30 cellular contexts compared by ENCODE assay signal in the genomic region with DNA sequence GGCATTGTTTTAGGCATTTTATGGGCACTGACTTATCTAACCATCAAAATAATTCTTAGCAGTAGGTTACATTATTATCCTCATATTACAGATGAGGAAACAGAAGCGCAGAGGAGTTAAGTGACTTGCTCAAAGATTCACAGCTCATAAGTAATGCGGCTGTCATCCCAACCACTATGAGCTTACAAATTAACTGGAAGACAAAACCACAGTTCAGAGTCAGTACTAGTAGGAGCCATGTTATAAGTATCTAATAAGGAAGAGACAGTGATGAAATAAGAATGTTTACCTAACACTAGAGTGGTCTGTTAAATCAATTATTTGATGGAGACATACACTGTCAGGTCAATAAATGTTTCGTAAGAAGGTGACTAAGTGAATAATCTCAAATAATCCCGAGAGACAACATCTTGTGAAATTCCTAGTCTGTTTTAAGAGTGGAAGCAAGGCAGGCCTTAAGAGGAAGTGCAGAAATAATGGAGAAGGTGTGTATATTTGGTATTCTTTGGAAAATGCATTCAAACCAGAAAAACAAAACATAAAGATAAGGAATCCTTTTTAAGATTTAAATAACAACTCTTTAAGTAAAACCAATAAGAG. TPM values are rescaled to one million over a fixed set of nuclear protein-coding genes. Genes with fewer than 3 reads are reported as not detected.
DNase-seq lines count a peak whose midpoint lies in the region; ATAC-seq and TF ChIP-seq lines count a peak whose summit lies in the region.
"Had no signal": no experiment of that assay in that cellular context is flagged by ENCODE, and none has a peak within 500 bp of the region (broad histone marks: within the 10 kb centered on the region; RNA-seq: fewer than 3 reads in every experiment).

No MANE protein-coding gene starts in this region.

- H3K27me3 Mint-ChIP-seq in Caco-2 (ENCODE audit: insufficient read depth, unreplicated experiment) (no peaks in the 10 kb centered on the region), progenitor cell of endocrine pancreas (no peaks in the 10 kb centered on the region)
- H3K27me3 Mint-ChIP-seq: activated CD4-positive, alpha-beta memory T cell treated with anti-CD3 and anti-CD28 coated beads, Interleukin-2, amount 10 ng/mL, durations not matched to agents 7 days and 5 days had no signal

- in situ Hi-C loops in transverse colon (cut with MboI; ENCODE audit: low pct_ligation_motif_present in 1 of 4, low pct_unique_long_range_greater_than_20kb in 1 of 4, low sequenced_read_pairs in 3 of 4) = no loop called here

- no peak for ATAC-seq in stimulated activated effector memory CD8-positive, alpha-beta T cell treated with anti-CD3 and anti-CD28 coated beads, Interleukin-12 subunit alpha, Interleukin-12 subunit beta, amount 100 ng/mL, for 72 hours
- no peak for ATAC-seq in GM21360 (IDR thresholded peaks at IDR 0.05; ENCODE audit: unreplicated experiment)
- ATAC-seq: left cardiac atrium, natural killer cell had no signal

- peaks cover 31% of the 10 kb centered on the region for H3K4me1 Mint-ChIP-seq in Caco-2 (ENCODE audit: low read depth, unreplicated experiment)
- no peaks in the 10 kb centered on the region for H3K4me1 Mint-ChIP-seq in stimulated activated effector memory CD8-positive, alpha-beta T cell treated with anti-CD3 and anti-CD28 coated beads, Interleukin-12 subunit alpha, Interleukin-12 subunit beta, amount 100 ng/mL, for 72 hours
- no peaks in the 10 kb centered on the region for H3K4me1 Mint-ChIP-seq in progenitor cell of endocrine pancreas (ENCODE audit: low read depth)
- H3K4me1 Mint-ChIP-seq: activated B cell treated with CpG ODN at 0.5 μM for 24 hours; activated CD4-positive, alpha-beta memory T cell treated with anti-CD3 and anti-CD28 coated beads, Interleukin-2, amount 10 ng/mL, durations not matched to agents 7 days and 5 days; H9; natural killer cell had no signal

- H3K4me3 Mint-ChIP-seq in Caco-2 (ENCODE audit: unreplicated experiment) (no peak overlapping the region), progenitor cell of endocrine pancreas (ENCODE audit: low read depth) (no peak overlapping the region)
- H3K4me3 Mint-ChIP-seq in stimulated activated effector memory CD8-positive, alpha-beta T cell treated with anti-CD3 and anti-CD28 coated beads, Interleukin-12 subunit alpha, Interleukin-12 subunit beta, amount 100 ng/mL, for 72 hours = no peak overlapping the region
- H3K4me3 Mint-ChIP-seq: activated B cell treated with CpG ODN at 0.5 μM for 24 hours; activated CD4-positive, alpha-beta memory T cell treated with anti-CD3 and anti-CD28 coated beads, Interleukin-2, amount 10 ng/mL, durations not matched to agents 7 days and 5 days; H9; mesothelial cell of epicardium; natural killer cell; T-helper 2 cell treated with Interferon-gamma antibody and Interleukin-4, amounts not matched to agents 5 μg/mL and 100 μg/mL, for 36 hours had no signal

- POLR2A ChIA-PET in Caco-2 (lab: Charles Lee) = no interaction called here

- H3K9me3 ChIP-seq in Caco-2 (no peaks in the 10 kb centered on the region), transverse colon (no peaks in the 10 kb centered on the region)
- H3K9me3 ChIP-seq: gastrocnemius medialis had no signal

- H3K4me3 ChIP-seq in Caco-2 (ENCODE audit: low read depth, low read length) (no peak overlapping the region), transverse colon (no peak overlapping the region)
- H3K4me3 ChIP-seq: dorsolateral prefrontal cortex had no signal

- no TSS peak for BruUV-seq in Caco-2 (replicated peaks; lab: Mats Ljungman, UMichigan)

- TF ChIP-seq POLR2A in transverse colon (IDR thresholded peaks at IDR 0.05) = no peak

- H3K4me1 ChIP-seq in Caco-2 (peaks cover 44% of the 10 kb centered on the region), transverse colon (peaks cover 0 to 4% (median 0%) of the 10 kb centered on the region in 4 donors)
- H3K4me1 ChIP-seq: parathyroid adenoma had no signal

- no peak for DNase-seq in Caco-2
- DNase-seq in HCEC 1CT = peak; percentile 3
- DNase-seq in glomerular visceral epithelial cell (ENCODE audit: extremely low spot score) = peak; percentile 61
- no peak for DNase-seq in stimulated activated effector memory CD8-positive, alpha-beta T cell treated with anti-CD3 and anti-CD28 coated beads, Interleukin-12 subunit alpha, Interleukin-12 subunit beta, amount 100 ng/mL, for 72 hours (ENCODE audit: low spot score in 2 of 2)
- no peak for DNase-seq in transverse colon
- no peak for DNase-seq in progenitor cell of endocrine pancreas (ENCODE audit: low spot score, unreplicated experiment)
- DNase-seq: activated B cell treated with CpG ODN at 0.5 μM for 24 hours; activated CD4-positive, alpha-beta memory T cell treated with anti-CD3 and anti-CD28 coated beads, Interleukin-2, amount 10 ng/mL, durations not matched to agents 7 days and 5 days; activated T-cell treated with anti-CD3 and anti-CD28 coated beads for 4 hours; amniotic stem cell; DMS153; dorsolateral prefrontal cortex; gastrocnemius medialis; GDM1; H9; left cardiac atrium; natural killer cell; NCI-H1417 treated with DMSO at 0.1 percent for 48 hours; NCI-H2107; NCI-H524 treated with DMSO at 0.1 percent for 48 hours; stimulated activated CD4-positive, alpha-beta T cell treated with anti-CD3 and anti-CD28 coated beads, Interleukin-1b, Interleukin-23, amount 100 ng/mL, for 48 hours; stimulated activated naive CD4-positive, alpha-beta T cell had no signal

- CTCF ChIA-PET in Caco-2 (lab: Charles Lee) = no interaction called here

- no peaks in the 10 kb centered on the region for H3K36me3 ChIP-seq in Caco-2 (ENCODE audit: control insufficient read depth, insufficient read depth, low read length)
- no peaks in the 10 kb centered on the region for H3K36me3 ChIP-seq in transverse colon
- H3K36me3 ChIP-seq: gastrocnemius medialis had no signal

- peak overlapping the region; percentile 80 for H3K27ac ChIP-seq in VCaP
- H3K27ac ChIP-seq in transverse colon = no peak overlapping the region
- H3K27ac ChIP-seq: dorsolateral prefrontal cortex, epithelial cell of prostate, parathyroid adenoma had no signal

- H3K36me3 Mint-ChIP-seq in Caco-2 (ENCODE audit: insufficient read depth, unreplicated experiment) (peaks cover 11% of the 10 kb centered on the region), progenitor cell of endocrine pancreas (ENCODE audit: insufficient read depth) (no peaks in the 10 kb centered on the region)
- H3K36me3 Mint-ChIP-seq in stimulated activated effector memory CD8-positive, alpha-beta T cell treated with anti-CD3 and anti-CD28 coated beads, Interleukin-12 subunit alpha, Interleukin-12 subunit beta, amount 100 ng/mL, for 72 hours = no peaks in the 10 kb centered on the region
- H3K36me3 Mint-ChIP-seq: mesothelial cell of epicardium, natural killer cell had no signal

- intact Hi-C loops in Caco-2 (cut with micrococcal nuclease; ENCODE audit: unreplicated experiment) = loop anchor here (10.0 kb wide), 1 partner anchor 107 kb away; no protein-coding TSS in a partner anchor
- intact Hi-C loops in transverse colon (cut with DNase I; ENCODE audit: low total_unique reads) = no loop called here

- TF ChIP-seq CTCF in Caco-2 (IDR thresholded peaks at IDR 0.05; ENCODE audit: insufficient read depth in 1 of 2, low read depth in 1 of 2, low read length in 1 of 2, severe bottlenecking in 1 of 2, unreplicated experiment in 1 of 2) (no peak), VCaP (conservative IDR thresholded peaks at IDR 0.05) (no peak), transverse colon (IDR thresholded peaks at IDR 0.05) (no peak), progenitor cell of endocrine pancreas (IDR thresholded peaks at IDR 0.05; ENCODE audit: unreplicated experiment) (no peak)

- TF ChIP-seq EP300 in transverse colon (IDR thresholded peaks at IDR 0.05; ENCODE audit: low read depth) = no peak

- H3K27me3 ChIP-seq in Caco-2 (replicated peaks; ENCODE audit: control insufficient read depth, insufficient read depth, low read length) = no peaks in the 10 kb centered on the region
- no peaks in the 10 kb centered on the region for H3K27me3 ChIP-seq in transverse colon
- H3K27me3 ChIP-seq: gastrocnemius medialis had no signal

- peak overlapping the region; percentile 76 for H3K27ac Mint-ChIP-seq in Caco-2 (ENCODE audit: unreplicated experiment)
- no peak overlapping the region for H3K27ac Mint-ChIP-seq in stimulated activated effector memory CD8-positive, alpha-beta T cell treated with anti-CD3 and anti-CD28 coated beads, Interleukin-12 subunit alpha, Interleukin-12 subunit beta, amount 100 ng/mL, for 72 hours
- H3K27ac Mint-ChIP-seq in progenitor cell of endocrine pancreas = no peak overlapping the region
- H3K27ac Mint-ChIP-seq: activated B cell treated with CpG ODN at 0.5 μM for 24 hours; activated CD4-positive, alpha-beta memory T cell treated with anti-CD3 and anti-CD28 coated beads, Interleukin-2, amount 10 ng/mL, durations not matched to agents 7 days and 5 days; H9; mesothelial cell of epicardium; natural killer cell; T-helper 2 cell treated with Interferon-gamma antibody and Interleukin-4, amounts not matched to agents 5 μg/mL and 100 μg/mL, for 36 hours had no signal

- WGBS in transverse colon (ENCODE audit: low coverage in 1 of 2), 2 donors = 63 to 77% methylated on average over 3 to 4 of the region's 4 CpGs

- H3K9me3 Mint-ChIP-seq in Caco-2 (ENCODE audit: unreplicated experiment) (no peaks in the 10 kb centered on the region), progenitor cell of endocrine pancreas (ENCODE audit: low read depth) (peaks cover 17% of the 10 kb centered on the region)
- no peaks in the 10 kb centered on the region for H3K9me3 Mint-ChIP-seq in stimulated activated effector memory CD8-positive, alpha-beta T cell treated with anti-CD3 and anti-CD28 coated beads, Interleukin-12 subunit alpha, Interleukin-12 subunit beta, amount 100 ng/mL, for 72 hours
- H3K9me3 Mint-ChIP-seq: activated B cell treated with CpG ODN at 0.5 μM for 24 hours; activated CD4-positive, alpha-beta memory T cell treated with anti-CD3 and anti-CD28 coated beads, Interleukin-2, amount 10 ng/mL, durations not matched to agents 7 days and 5 days; T-helper 2 cell treated with Interferon-gamma antibody and Interleukin-4, amounts not matched to agents 5 μg/mL and 100 μg/mL, for 36 hours had no signal

RNA-seq across cellular contexts. Expression of gene AMELX, which starts 25.8 kb away (rescaled TPM):
- not detected in 2 replicates for total RNA-seq in Caco-2 (2022)
- not detected for total RNA-seq in transverse colon
- total RNA-seq in progenitor cell of endocrine pancreas = not detected in 2 replicates
- total RNA-seq: activated B cell treated with CpG ODN at 0.5 μM for 24 hours; activated CD4-positive, alpha-beta memory T cell treated with anti-CD3 and anti-CD28 coated beads, Interleukin-2, amount 10 ng/mL, durations not matched to agents 7 days and 5 days; cardiac septum; dorsolateral prefrontal cortex; gastrocnemius medialis; H9; left cardiac atrium; mesothelial cell of epicardium; natural killer cell; skeletal muscle tissue had no signal

Comparison
In these comparisons a context has a peak if more than half of its experiments do, and no peak if none do; other contexts are left out.
1. DNase-seq: peak in HCEC 1CT (single experiment) and glomerular visceral epithelial cell (single experiment); none in Caco-2 (0 of 2), stimulated activated effector memory CD8-positive, alpha-beta T cell treated with anti-CD3 and anti-CD28 coated beads, Interleukin-12 subunit alpha, Interleukin-12 subunit beta, amount 100 ng/mL, for 72 hours (0 of 2), transverse colon (single experiment) and progenitor cell of endocrine pancreas (single experiment).